Comparison of ENCODE assay signal across 8 cellular contexts in genomic region chr2:28956890-28957289, GRCh38. TPM values are rescaled to one million over a fixed set of nuclear protein-coding genes. Genes with fewer than 3 reads are reported as not detected.
A peak's percentile ranks its signal among the peaks of the same experiment; 100 is the strongest.
DNase-seq lines count a peak whose midpoint lies in the region; ATAC-seq and TF ChIP-seq lines count a peak whose summit lies in the region.

No MANE protein-coding gene starts in this region.

- no peak overlapping the region for H3K27ac ChIP-seq in upper lobe of right lung

- H3K36me3 ChIP-seq in upper lobe of right lung = no peaks in the 10 kb centered on the region

- H3K27me3 ChIP-seq in upper lobe of right lung = no peaks in the 10 kb centered on the region

- intact Hi-C loops in upper lobe of right lung (cut with DNase I) = no loop called here

- H3K4me1 ChIP-seq in upper lobe of right lung = peaks cover 13% of the 10 kb centered on the region

- no peaks in the 10 kb centered on the region for H3K9me3 ChIP-seq in upper lobe of right lung

- peak; percentile 48 for TF ChIP-seq CTCF in fibroblast of pulmonary artery (IDR thresholded peaks at IDR 0.05; ENCODE audit: low read length, missing control alignments)
- peak; percentile 62 for TF ChIP-seq CTCF in upper lobe of right lung (IDR thresholded peaks at IDR 0.05)

- peak; percentile 14 for DNase-seq in stimulated activated CD4-positive, alpha-beta T cell treated with anti-CD3 and anti-CD28 coated beads, Interleukin-4, amount 100 ng/mL, for 24 hours
- no peak for DNase-seq in stimulated activated CD4-positive, alpha-beta T cell treated with anti-CD3 and anti-CD28 coated beads, Interleukin-15, amount 100 ng/mL, for 24 hours
- DNase-seq in RPMI7951 (ENCODE audit: low read depth) (peak; percentile 28), fibroblast of pulmonary artery (ENCODE audit: low read depth) (peak; percentile 58), upper lobe of right lung (no peak), NOMO-1 treated with dmso at 0.1 percent for 144 hours (lab: John Stamatoyannopoulos, UW; ENCODE audit: unreplicated experiment) (no peak), NCI-H510A treated with DMSO at 0.1 percent for 48 hours (lab: John Stamatoyannopoulos, UW) (no peak), COLO829 (ENCODE audit: low spot score) (no peak)

- no peak for ATAC-seq in upper lobe of right lung

- peak overlapping the region; percentile 46 for H3K4me3 ChIP-seq in fibroblast of pulmonary artery (replicated peaks; ENCODE audit: low read depth, low read length)
- H3K4me3 ChIP-seq in upper lobe of right lung = peak overlapping the region; percentile 20

RNA-seq across cellular contexts. Expression of gene TOGARAM2, which starts 24.2 kb away (rescaled TPM):
- 0.29 TPM in 1 of 2 replicates, not detected in the other for total RNA-seq in RPMI7951 (2014; rRNA removed; shearing (Covaris generic))
- total RNA-seq in upper lobe of right lung = 0.72 TPM

Comparison
In these comparisons a context has a peak if more than half of its experiments do, and no peak if none do; other contexts are left out.
1. DNase-seq: peak in stimulated activated CD4-positive, alpha-beta T cell treated with anti-CD3 and anti-CD28 coated beads, Interleukin-4, amount 100 ng/mL, for 24 hours (single experiment), RPMI7951 (single experiment) and fibroblast of pulmonary artery (single experiment); none in stimulated activated CD4-positive, alpha-beta T cell treated with anti-CD3 and anti-CD28 coated beads, Interleukin-15, amount 100 ng/mL, for 24 hours (single experiment), upper lobe of right lung (single experiment), NOMO-1 treated with dmso at 0.1 percent for 144 hours (single experiment), NCI-H510A treated with DMSO at 0.1 percent for 48 hours (single experiment) and COLO829 (single experiment).